In the genomic region with DNA sequence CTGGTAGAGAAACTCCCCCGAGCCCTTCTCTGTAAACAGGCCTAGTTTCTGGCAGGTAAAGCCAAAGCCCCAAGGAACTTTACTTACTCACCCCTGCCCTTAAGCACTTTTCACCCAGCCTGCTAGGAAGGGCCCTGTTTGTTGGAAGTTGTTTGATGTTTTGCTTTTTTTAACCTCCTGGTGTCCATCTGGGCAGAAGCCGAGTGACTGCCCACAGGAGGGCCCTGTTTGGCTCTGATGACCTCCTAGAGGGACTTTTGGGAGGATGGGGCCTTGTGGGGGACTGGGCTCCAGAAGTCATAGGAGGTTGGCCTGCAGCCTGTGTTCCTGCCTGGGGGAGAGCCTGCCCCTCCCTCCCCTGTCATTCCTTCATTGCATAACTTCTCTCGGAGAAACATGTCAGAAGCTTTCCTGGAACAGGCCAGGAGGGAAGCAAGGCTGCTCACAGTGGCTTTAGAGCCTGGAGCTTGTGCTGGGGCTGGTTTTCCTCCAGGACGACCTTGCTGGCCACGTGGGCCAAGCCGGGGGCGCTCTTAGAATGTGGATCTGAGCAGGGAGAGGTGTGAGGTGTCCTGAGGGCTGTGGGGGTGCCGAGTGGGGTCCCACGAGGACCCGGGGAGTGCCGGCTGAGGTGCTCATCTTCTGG, we compare ENCODE assay signal across 11 cellular contexts. TPM values are rescaled to one million over a fixed set of nuclear protein-coding genes. Genes with fewer than 3 reads are reported as not detected.
DNase-seq lines count a peak whose midpoint lies in the region; ATAC-seq, FAIRE-seq and TF ChIP-seq lines count a peak whose summit lies in the region.
"Had no signal": no experiment of that assay in that cellular context is flagged by ENCODE, and none has a peak within 500 bp of the region (broad histone marks: within the 10 kb centered on the region; RNA-seq: fewer than 3 reads in every experiment).

No MANE protein-coding gene starts in this region.

- H3K27me3 ChIP-seq in right lobe of liver: no peaks in the 10 kb centered on the region

- no peak for TF ChIP-seq CTCF in right lobe of liver (IDR thresholded peaks at IDR 0.05)
- no peak for TF ChIP-seq CTCF in D721Med (IDR thresholded peaks at IDR 0.05; ENCODE audit: insufficient read depth, missing control alignments)

- 38% methylated on average over 2 of the region's 11 CpGs for WGBS in right lobe of liver (ENCODE audit: insufficient coverage, low coverage, low lambda C conversion rate, missing lambda C conversion rate)

- peaks cover 10% of the 10 kb centered on the region for H3K9me3 Mint-ChIP-seq in dendritic cell treated with granulocyte-macrophage colony-stimulating factor and Interleukin-4, amounts not matched to agents 40 ng/mL and 50 ng/mL, for 4 days

- H3K27ac ChIP-seq in right lobe of liver (peak overlapping the region; percentile 85 to 95 (median 93)), substantia nigra (ENCODE audit: low read depth, low read length, poor library complexity, severe bottlenecking) (peak overlapping the region; percentile 94)

- intact Hi-C loops in dendritic cell treated with granulocyte-macrophage colony-stimulating factor and Interleukin-4, amounts not matched to agents 40 ng/mL and 50 ng/mL, for 4 days (cut with micrococcal nuclease): no loop called here
- intact Hi-C loops in right lobe of liver (cut with DNase I): no loop called here

- H3K27me3 Mint-ChIP-seq in dendritic cell treated with granulocyte-macrophage colony-stimulating factor and Interleukin-4, amounts not matched to agents 40 ng/mL and 50 ng/mL, for 4 days: no peaks in the 10 kb centered on the region

- peak; percentile 7 for DNase-seq in LHCN-M2 (ENCODE audit: low read depth)
- DNase-seq in right lobe of liver: peak in 1 of 3 donors; percentile 55
- peak in 2 of 49 donors; percentile 32 to 70 for DNase-seq in substantia nigra (lab: John Stamatoyannopoulos, UW)
- DNase-seq in KG1 (lab: John Stamatoyannopoulos, UW): no peak
- DNase-seq in D721Med (ENCODE audit: insufficient read length, low spot score): no peak
- no peak for DNase-seq in COLO668 (lab: John Stamatoyannopoulos, UW; ENCODE audit: unreplicated experiment)
- DNase-seq: NCI-H1048, occipital lobe, T-helper 2 cell had no signal

- H3K4me1 Mint-ChIP-seq in dendritic cell treated with granulocyte-macrophage colony-stimulating factor and Interleukin-4, amounts not matched to agents 40 ng/mL and 50 ng/mL, for 4 days (ENCODE audit: low read depth): peaks cover 16% of the 10 kb centered on the region

- no peak overlapping the region for H3K4me3 Mint-ChIP-seq in dendritic cell treated with granulocyte-macrophage colony-stimulating factor and Interleukin-4, amounts not matched to agents 40 ng/mL and 50 ng/mL, for 4 days

- H3K4me1 ChIP-seq in right lobe of liver: peaks cover 0 to 49% (median 25%) of the 10 kb centered on the region in 4 donors

- H3K36me3 Mint-ChIP-seq in dendritic cell treated with granulocyte-macrophage colony-stimulating factor and Interleukin-4, amounts not matched to agents 40 ng/mL and 50 ng/mL, for 4 days (ENCODE audit: low read depth): peaks cover 78% of the 10 kb centered on the region

- no peak for TF ChIP-seq POLR2A in right lobe of liver (IDR thresholded peaks at IDR 0.05)

- peak overlapping the region in 2 of 3 donors; percentile 12 to 31 for H3K4me3 ChIP-seq in right lobe of liver

- no peaks in the 10 kb centered on the region for H3K9me3 ChIP-seq in right lobe of liver

- ATAC-seq in right lobe of liver (peak; percentile 28 to 69 (median 56)), GM19328 (IDR thresholded peaks at IDR 0.05; ENCODE audit: unreplicated experiment) (no peak)

- H3K36me3 ChIP-seq in right lobe of liver: peaks cover 0 to 15% (median 1%) of the 10 kb centered on the region in 4 donors

- no peak for FAIRE-seq in D721Med (lab: Jason Lieb, UNC)

- peak overlapping the region; percentile 32 for H3K27ac Mint-ChIP-seq in dendritic cell treated with granulocyte-macrophage colony-stimulating factor and Interleukin-4, amounts not matched to agents 40 ng/mL and 50 ng/mL, for 4 days

RNA-seq across cellular contexts. Expression of a gene that starts 33.9 kb away (rescaled TPM):
- 6.3 and 8.7 TPM in 2 replicates for total RNA-seq in LHCN-M2 (2014; rRNA removed)
- polyA plus RNA-seq in LHCN-M2 (2012): 3.0 TPM
- 10 to 100 TPM; 51.6 to 78.1 (median 69.6) TPM for total RNA-seq in right lobe of liver
